Comparison of ENCODE assay signal across 1 cellular context in the genomic region with DNA sequence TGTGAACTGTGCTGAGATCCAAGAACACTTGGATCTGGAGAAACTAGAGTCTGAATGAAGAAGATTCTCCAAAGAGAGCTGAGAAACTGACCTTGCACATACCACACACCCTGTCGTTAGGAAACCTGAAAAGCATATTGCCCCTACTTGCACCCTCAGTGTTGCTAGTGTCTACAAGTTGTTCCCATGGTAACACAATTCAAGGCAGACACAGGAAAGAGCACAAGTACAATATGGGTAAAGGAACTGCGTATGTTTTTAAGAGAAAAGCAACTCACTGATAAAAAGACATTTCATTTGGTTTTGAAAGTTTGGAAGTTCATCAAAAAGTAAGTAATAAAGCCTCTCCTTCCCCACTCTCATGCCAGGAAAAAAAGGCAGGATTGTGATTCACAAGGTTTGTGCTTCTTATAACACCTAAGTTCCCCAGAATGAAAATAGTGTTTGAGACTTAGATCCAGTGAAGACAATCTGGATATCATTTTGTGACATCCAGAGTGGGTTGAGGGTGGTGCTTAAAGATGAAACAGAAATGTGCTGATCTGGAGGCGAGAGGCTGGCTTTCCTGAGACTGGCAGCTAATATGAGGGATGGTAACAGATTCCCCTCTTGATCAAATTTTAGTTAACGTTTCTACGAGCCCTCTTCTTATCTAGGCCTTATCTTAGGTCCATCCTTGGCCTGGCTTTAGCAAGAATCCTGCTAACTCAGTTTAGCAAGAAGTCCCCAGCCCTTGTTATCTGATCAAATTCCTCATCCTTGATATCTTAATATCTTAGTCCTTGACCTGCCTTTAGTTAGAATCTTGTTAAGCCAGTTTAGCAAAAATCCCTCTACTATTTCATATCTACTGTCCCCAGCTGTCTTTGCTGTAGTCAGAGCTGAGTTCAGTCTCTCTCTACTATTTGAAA.
TF ChIP-seq lines count a peak whose summit lies in the region.

No MANE protein-coding gene starts in this region.

TF ChIP-seq in GM23338, 12 proteins besides CTCF, POLR2A, EP300 and RAD21:
- TF ChIP-seq ETS1 (IDR thresholded peaks at IDR 0.05) (no peak), EZH2 (IDR thresholded peaks at IDR 0.05; ENCODE audit: low read depth, unreplicated experiment) (no peak), CREB1 (CRISPR knock-in tag; IDR thresholded peaks at IDR 0.05; ENCODE audit: low read depth) (no peak), STAT1 (IDR thresholded peaks at IDR 0.05; ENCODE audit: unreplicated experiment) (no peak), ZNF331 (CRISPR knock-in tag; IDR thresholded peaks at IDR 0.05; ENCODE audit: low read depth) (no peak), EZH2phosphoT487 (IDR thresholded peaks at IDR 0.05; ENCODE audit: unreplicated experiment) (no peak)
